Comparison of ENCODE assay signal across 8 cellular contexts in the genomic region with DNA sequence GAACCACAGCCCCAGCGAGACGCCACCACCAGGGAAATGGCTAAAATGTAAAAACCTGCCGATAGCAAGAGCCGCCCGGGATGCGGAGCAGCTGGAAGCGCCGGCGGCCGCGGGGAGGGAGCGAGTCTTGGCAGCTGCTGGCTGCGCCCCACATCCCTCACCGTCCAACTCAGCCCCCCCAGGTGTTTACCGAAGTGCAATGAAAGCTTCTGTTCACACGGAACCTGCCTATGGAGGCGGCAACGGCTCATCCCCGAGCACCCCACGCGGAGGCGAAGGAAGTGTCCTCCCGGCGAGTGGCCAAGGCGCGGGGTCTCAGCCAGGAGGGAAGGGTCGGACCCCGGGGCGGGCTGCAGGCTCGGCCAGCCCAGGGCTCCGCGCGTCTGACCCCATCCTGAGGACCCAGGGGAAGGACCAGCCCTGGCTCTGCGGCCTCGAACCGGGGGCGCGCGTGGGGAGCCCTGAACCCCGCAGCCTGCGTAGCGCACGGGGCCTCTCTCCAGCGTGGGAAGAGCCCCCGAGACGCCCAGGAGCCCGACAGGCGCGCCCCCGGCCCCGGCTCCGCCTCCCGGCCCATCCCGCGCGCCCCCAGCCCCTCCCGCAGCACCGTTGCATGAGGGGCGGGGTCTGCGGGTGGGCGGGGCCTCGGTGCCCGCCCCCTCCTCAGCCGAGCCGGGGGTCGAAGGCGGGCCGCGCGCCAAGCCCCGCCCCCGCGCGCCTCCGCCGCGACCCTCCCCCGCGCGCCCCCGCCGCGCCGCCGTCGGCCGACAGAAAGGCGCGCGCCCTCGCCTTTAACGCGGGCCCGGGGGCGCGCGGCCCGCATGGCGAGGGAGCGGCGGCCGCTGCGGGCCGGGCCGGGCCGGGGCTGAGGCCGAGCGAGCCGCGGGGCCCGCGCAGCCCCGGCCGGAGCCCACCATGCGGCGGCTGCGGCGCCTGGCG. TPM values are rescaled to one million over a fixed set of nuclear protein-coding genes. Genes with fewer than 3 reads are reported as not detected.
DNase-seq lines count a peak whose midpoint lies in the region; ATAC-seq lines count a peak whose summit lies in the region.

DIPK1B (plus strand) TSS at position 822 of the 939 bp plus-strand sequence; CDS start at position 916, 94 bp downstream.

- H3K4me1 Mint-ChIP-seq in activated naive CD8-positive, alpha-beta T cell treated with anti-CD3 and anti-CD28 coated beads, Interleukin-2, amount 10 ng/mL, durations not matched to agents 7 days and 5 days, result no peaks in the 10 kb centered on the region
- H3K4me1 Mint-ChIP-seq in stimulated activated naive B cell treated with anti-CD40 and anti-IgM and Interleukin-4, amounts not matched to agents 10 μg/mL and 1 μg/mL and 100 μg/mL, for 72 hours, result peaks cover 17 to 35% of the 10 kb centered on the region in 2 donors

- in situ Hi-C loops in Caki2 (cut with HindIII; ENCODE audit: low pct_unique_long_range_greater_than_20kb, low sequenced_read_pairs), result no loop called here

- peak within 1 kb of the TSS; percentile 63 for H3K4me3 ChIP-seq in iPS-11a (ENCODE audit: low read depth, low read length)

- no peaks in the 10 kb centered on the region for H3K9me3 Mint-ChIP-seq in activated naive CD8-positive, alpha-beta T cell treated with anti-CD3 and anti-CD28 coated beads, Interleukin-2, amount 10 ng/mL, durations not matched to agents 7 days and 5 days
- no peaks in the 10 kb centered on the region for H3K9me3 Mint-ChIP-seq in stimulated activated naive B cell treated with anti-CD40 and anti-IgM and Interleukin-4, amounts not matched to agents 10 μg/mL and 1 μg/mL and 100 μg/mL, for 72 hours

- no peak within 1 kb of the TSS for H3K27ac Mint-ChIP-seq in activated naive CD8-positive, alpha-beta T cell treated with anti-CD3 and anti-CD28 coated beads, Interleukin-2, amount 10 ng/mL, durations not matched to agents 7 days and 5 days
- peak within 1 kb of the TSS; percentile 81 for H3K27ac Mint-ChIP-seq in stimulated activated naive B cell treated with anti-CD40 and anti-IgM and Interleukin-4, amounts not matched to agents 10 μg/mL and 1 μg/mL and 100 μg/mL, for 72 hours

- H3K27me3 Mint-ChIP-seq in activated naive CD8-positive, alpha-beta T cell treated with anti-CD3 and anti-CD28 coated beads, Interleukin-2, amount 10 ng/mL, durations not matched to agents 7 days and 5 days, result peaks cover 31% of the 10 kb centered on the region
- peaks cover 0 to 4% of the 10 kb centered on the region in 2 donors for H3K27me3 Mint-ChIP-seq in stimulated activated naive B cell treated with anti-CD40 and anti-IgM and Interleukin-4, amounts not matched to agents 10 μg/mL and 1 μg/mL and 100 μg/mL, for 72 hours

- H3K36me3 Mint-ChIP-seq in activated naive CD8-positive, alpha-beta T cell treated with anti-CD3 and anti-CD28 coated beads, Interleukin-2, amount 10 ng/mL, durations not matched to agents 7 days and 5 days, result no peaks in the 10 kb centered on the region
- no peaks in the 10 kb centered on the region for H3K36me3 Mint-ChIP-seq in stimulated activated naive B cell treated with anti-CD40 and anti-IgM and Interleukin-4, amounts not matched to agents 10 μg/mL and 1 μg/mL and 100 μg/mL, for 72 hours

- DNase-seq in Caki2 (ENCODE audit: low read depth) (no peak), NCI-H1417 (lab: John Stamatoyannopoulos, UW) (peak; percentile 57 to 92 (median 90)), amniotic stem cell (lab: John Stamatoyannopoulos, UW) (no peak)
- DNase-seq in activated naive CD8-positive, alpha-beta T cell treated with anti-CD3 and anti-CD28 coated beads, Interleukin-2, amount 10 ng/mL, durations not matched to agents 7 days and 5 days, result peak; percentile 38
- DNase-seq in stimulated activated naive B cell treated with anti-CD40 and anti-IgM and Interleukin-4, amounts not matched to agents 10 μg/mL and 1 μg/mL and 100 μg/mL, for 72 hours, result no peak
- DNase-seq in effector CD8-positive, alpha-beta T cell (lab: John Stamatoyannopoulos, UW), result no peak

- POLR2A ChIA-PET in activated naive CD8-positive, alpha-beta T cell treated with anti-CD3 and anti-CD28 coated beads, Interleukin-2, amount 10 ng/mL, durations not matched to agents 7 days and 5 days (lab: Charles Lee), result interaction anchor here (0.9 to 6.1 kb wide), 3 partner anchors 8 to 357 kb away, joined by 3 to 46 read pairs (median 3); no protein-coding TSS in a partner anchor

- peak within 1 kb of the TSS; percentile 50 for H3K4me3 Mint-ChIP-seq in activated naive CD8-positive, alpha-beta T cell treated with anti-CD3 and anti-CD28 coated beads, Interleukin-2, amount 10 ng/mL, durations not matched to agents 7 days and 5 days
- H3K4me3 Mint-ChIP-seq in stimulated activated naive B cell treated with anti-CD40 and anti-IgM and Interleukin-4, amounts not matched to agents 10 μg/mL and 1 μg/mL and 100 μg/mL, for 72 hours, result peak within 1 kb of the TSS; percentile 73 to 84

- peak; percentile 24 for ATAC-seq in activated naive CD8-positive, alpha-beta T cell treated with anti-CD3 and anti-CD28 coated beads, Interleukin-2, amount 10 ng/mL, durations not matched to agents 7 days and 5 days (ENCODE audit: low read depth)
- ATAC-seq in stimulated activated naive B cell treated with anti-CD40 and anti-IgM and Interleukin-4, amounts not matched to agents 10 μg/mL and 1 μg/mL and 100 μg/mL, for 72 hours (replicated peaks), result peak; percentile 46 to 52
- no peak for ATAC-seq in GM19397 (IDR thresholded peaks at IDR 0.05; ENCODE audit: unreplicated experiment)

RNA-seq across cellular contexts. Expression of gene DIPK1B, which starts in this region (rescaled TPM):
- 12.5 and 19.5 TPM in 2 replicates for total RNA-seq in Caki2 (2014; rRNA removed; shearing (Covaris generic); ENCODE audit: low replicate concordance)
- under 1 TPM in 1 of 2 experiments, not detected in 1; 0.11 TPM for total RNA-seq in activated naive CD8-positive, alpha-beta T cell treated with anti-CD3 and anti-CD28 coated beads, Interleukin-2, amount 10 ng/mL, durations not matched to agents 7 days and 5 days

Comparison
In these comparisons a context has a peak if more than half of its experiments do, and no peak if none do; other contexts are left out.
1. RNA of gene DIPK1B (total RNA-seq): 12.5 to 19.5 TPM in Caki2; 0.11 TPM in activated naive CD8-positive, alpha-beta T cell treated with anti-CD3 and anti-CD28 coated beads, Interleukin-2, amount 10 ng/mL, durations not matched to agents 7 days and 5 days; every median in the first group is over 10 times any median in the second.
2. Peak in DNase-seq and ATAC-seq in activated naive CD8-positive, alpha-beta T cell treated with anti-CD3 and anti-CD28 coated beads, Interleukin-2, amount 10 ng/mL, durations not matched to agents 7 days and 5 days; RNA of the gene not detected or under 1 TPM.
3. DNase-seq: peak in NCI-H1417 (3 of 3); none in Caki2 (single experiment), stimulated activated naive B cell treated with anti-CD40 and anti-IgM and Interleukin-4, amounts not matched to agents 10 μg/mL and 1 μg/mL and 100 μg/mL, for 72 hours (single experiment), amniotic stem cell (single experiment) and effector CD8-positive, alpha-beta T cell (single experiment).